Comparison of ENCODE assay signal across 1 cellular context in genomic region chr10:121168513-121169216, GRCh38.
TF ChIP-seq lines count a peak whose summit lies in the region.

No MANE protein-coding gene starts in this region.

TF ChIP-seq in H1, 55 proteins besides CTCF, POLR2A, EP300 and RAD21 (continued from another document):
- no peak for TF ChIP-seq SP2 (IDR thresholded peaks at IDR 0.05; ENCODE audit: low read length)
- no peak for TF ChIP-seq SIRT6 (IDR thresholded peaks at IDR 0.05; ENCODE audit: low read length)
- no peak for TF ChIP-seq HDAC2 (IDR thresholded peaks at IDR 0.05; ENCODE audit: borderline replicate concordance in 1 of 2, low read depth in 2 of 2, low read length in 2 of 2)
- TF ChIP-seq POLR2AphosphoS5 (IDR thresholded peaks at IDR 0.05; ENCODE audit: low read depth, low read length) = no peak
- no peak for TF ChIP-seq BACH1 (IDR thresholded peaks at IDR 0.05; ENCODE audit: low read length)
- no peak for TF ChIP-seq ASH2L (IDR thresholded peaks at IDR 0.05; ENCODE audit: low read length)
- TF ChIP-seq E2F6 (IDR thresholded peaks at IDR 0.05) = no peak
- TF ChIP-seq SIN3A (conservative IDR thresholded peaks at IDR 0.05 in 1 of 2, IDR thresholded peaks at IDR 0.05 in 1 of 2; ENCODE audit: low read depth in 1 of 2, low read length in 2 of 2) = no peak
- TF ChIP-seq TEAD4 (IDR thresholded peaks at IDR 0.05; ENCODE audit: low read depth, low read length) = no peak
- no peak for TF ChIP-seq ZNF274 (IDR thresholded peaks at IDR 0.05; ENCODE audit: borderline replicate concordance, extremely low read depth, low read length)
- no peak for TF ChIP-seq TAF1 (IDR thresholded peaks at IDR 0.05; ENCODE audit: low read depth, low read length)
- no peak for TF ChIP-seq TAF7 (optimal IDR thresholded peaks at IDR 0.05; ENCODE audit: borderline replicate concordance, low read depth, low read length)
- TF ChIP-seq SP1 (IDR thresholded peaks at IDR 0.05; ENCODE audit: low read depth, low read length) = no peak
- TF ChIP-seq NANOG (IDR thresholded peaks at IDR 0.05; ENCODE audit: insufficient read depth, low read depth, low read length, poor library complexity, severe bottlenecking) = no peak
- TF ChIP-seq CHD1 (IDR thresholded peaks at IDR 0.05; ENCODE audit: low read depth, low read length) = no peak
